Comparison of ENCODE assay signal across 20 cellular contexts in the genomic region with DNA sequence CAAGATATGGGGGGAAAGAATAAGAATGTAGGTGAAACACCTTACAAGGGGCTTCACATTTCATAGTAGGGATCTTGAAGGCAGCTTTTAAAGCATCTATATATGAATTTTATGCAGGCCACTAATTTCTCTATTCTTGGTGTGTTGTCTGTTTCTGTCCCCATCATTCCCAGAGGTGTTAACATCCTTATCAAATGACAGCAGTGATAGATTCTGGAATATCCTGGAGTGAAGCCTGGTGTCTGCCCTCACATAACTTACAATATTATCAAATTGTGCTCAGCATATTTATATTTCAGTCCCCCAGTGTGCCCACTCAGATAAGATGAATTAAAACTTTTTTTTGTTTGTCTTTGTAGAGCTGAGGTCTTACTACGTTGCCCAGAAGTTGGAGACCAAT.
"Had no signal": no experiment of that assay in that cellular context is flagged by ENCODE, and none has a peak within 500 bp of the region (broad histone marks: within the 10 kb centered on the region; RNA-seq: fewer than 3 reads in every experiment).

No MANE protein-coding gene starts in this region.

- ATAC-seq: effector memory CD8-positive, alpha-beta T cell; esophagus mucosa; foreskin keratinocyte; gastrocnemius medialis; gastroesophageal sphincter; heart left ventricle had no signal

- DNase-seq: colonic mucosa; cortex of kidney; dermis blood vessel endothelial cell; dorsolateral prefrontal cortex; effector CD4-positive, alpha-beta T cell; effector CD8-positive, alpha-beta T cell; effector memory CD4-positive, alpha-beta T cell; effector memory CD8-positive, alpha-beta T cell; endodermal cell; erythroblast; esophagus squamous epithelium; foreskin keratinocyte; foreskin melanocyte; gastrocnemius medialis; glutamatergic neuron; head of caudate nucleus; heart left ventricle; heart right ventricle had no signal
